ENCODE assay signal across 8 cellular contexts in the genomic region with DNA sequence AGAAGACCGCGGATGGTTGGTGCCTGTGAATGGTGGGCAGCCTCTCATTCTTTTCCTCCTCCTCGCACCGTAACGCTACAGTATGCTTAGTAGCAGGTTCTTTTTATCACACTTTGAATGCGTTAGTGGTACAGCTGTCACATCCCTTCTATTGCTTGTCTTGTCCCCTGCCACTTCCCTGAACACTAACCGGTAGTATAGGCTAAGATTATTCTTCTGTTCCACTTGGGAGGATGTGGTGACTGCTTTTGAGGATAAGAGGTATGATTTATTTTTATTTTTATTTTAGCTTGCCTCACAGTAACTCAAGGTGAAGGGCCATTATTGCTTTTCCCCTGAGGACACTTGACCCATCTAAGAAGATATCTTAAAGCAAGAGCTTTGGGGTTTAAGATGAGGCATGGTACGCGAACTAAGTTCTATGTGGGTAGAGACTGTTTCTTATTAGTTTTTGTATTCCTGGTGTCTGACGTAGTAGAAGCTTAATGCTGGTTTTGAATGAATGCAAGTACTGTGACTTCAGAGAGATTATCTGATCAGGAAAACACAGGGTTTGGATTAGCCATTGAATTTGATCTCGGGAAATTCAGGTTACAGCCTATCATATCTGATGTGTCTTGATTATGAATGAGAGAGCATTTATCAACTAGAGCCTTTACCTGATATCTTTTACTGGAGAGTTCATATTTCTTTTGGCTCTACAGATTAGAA. TPM values are rescaled to one million over a fixed set of nuclear protein-coding genes. Genes with fewer than 3 reads are reported as not detected.
DNase-seq lines count a peak whose midpoint lies in the region; ATAC-seq, FAIRE-seq and TF ChIP-seq lines count a peak whose summit lies in the region.

No MANE protein-coding gene starts in this region.

- no peak overlapping the region for H3K23ac ChIP-seq in H9 (ENCODE audit: insufficient read length, low read depth, low read length)

- TF ChIP-seq POLR2A in A549 (IDR thresholded peaks at IDR 0.05; ENCODE audit: low read length), result no peak
- no peak for TF ChIP-seq POLR2A in suprapubic skin (IDR thresholded peaks at IDR 0.05)

- H3K36me3 ChIP-seq in kidney (ENCODE audit: control insufficient read depth in 1 of 2, insufficient read depth in 2 of 2, low read length in 2 of 2) (no peaks in the 10 kb centered on the region), suprapubic skin (no peaks in the 10 kb centered on the region)

- H3K4me1 Mint-ChIP-seq in H9, result peaks cover 22 to 40% of the 10 kb centered on the region in 2 experiments

- H2BK15ac ChIP-seq in H9 (ENCODE audit: low read depth, low read length), result no peak overlapping the region

- no peak; a peak in 1 of 6 replicates for ATAC-seq in A549

- H3K4me3 Mint-ChIP-seq in H9, result peak overlapping the region; percentile 90 to 92

- H3K9me3 Mint-ChIP-seq in H9, result no peaks in the 10 kb centered on the region

- no peak overlapping the region for H2BK120ac ChIP-seq in H9 (ENCODE audit: low read depth, low read length, poor library complexity, severe bottlenecking)

- H4K8ac ChIP-seq in H9 (replicated peaks; ENCODE audit: insufficient read length, low read depth, low read length), result no peak overlapping the region

- H2BK20ac ChIP-seq in H9 (ENCODE audit: low read depth, low read length, poor library complexity, severe bottlenecking), result no peak overlapping the region

- H2AK5ac ChIP-seq in H9 (ENCODE audit: insufficient read length, low read length), result no peak overlapping the region

- H3K4me3 ChIP-seq in A549 (peak overlapping the region; percentile 62), kidney (ENCODE audit: low read length in 2 of 2) (peak overlapping the region; percentile 77 to 94), suprapubic skin (peak overlapping the region; percentile 81)

- WGBS in A549 (ENCODE audit: missing lambda C conversion rate), result 37% methylated on average over 11 of the region's 11 CpGs
- whole genome bisulfite sequencing in H9 (ENCODE audit: extremely low coverage, insufficient read length, low lambda C conversion rate), result no CpG with 5 or more reads among the region's 11 CpGs
- WGBS in suprapubic skin, result 23% methylated on average over 11 of the region's 11 CpGs

- FAIRE-seq in A549 (lab: Jason Lieb, UNC) (no peak), kidney (lab: Jason Lieb, UNC) (no peak)

- CTCF ChIA-PET in A549 (lab: Yijun Ruan, JAX), result interaction anchor here (0.5 to 1.8 kb wide), 5 partner anchors 50 to 402 kb away, joined by 3 to 10 read pairs (median 5); no protein-coding TSS in a partner anchor

- no peak overlapping the region for H4K5ac ChIP-seq in H9 (ENCODE audit: insufficient read length, low read depth, low read length)

- H2AFZ ChIP-seq in H9 (ENCODE audit: low read length), result no peak overlapping the region

- TF ChIP-seq EP300 in A549 (IDR thresholded peaks at IDR 0.05), result no peak
- TF ChIP-seq EP300 in suprapubic skin (IDR thresholded peaks at IDR 0.05), result no peak

- H3K14ac ChIP-seq in H9 (ENCODE audit: insufficient read depth, low read length), result no peak overlapping the region

- no peak overlapping the region for H2BK12ac ChIP-seq in H9 (ENCODE audit: insufficient read length, low read depth, low read length)

- no peaks in the 10 kb centered on the region for H3K79me1 ChIP-seq in H9 (ENCODE audit: insufficient read depth, low read depth, low read length, poor library complexity, severe bottlenecking)

- no peak overlapping the region for H4K91ac ChIP-seq in H9 (ENCODE audit: insufficient read length, low read depth, low read length)

- peak overlapping the region in 2 of 3 experiments; percentile 56 to 72; a peak in 4 of 7 replicates for H3K27ac Mint-ChIP-seq in H9

- no peak overlapping the region for H2BK5ac ChIP-seq in H9 (ENCODE audit: insufficient read length, low read length)

- peak overlapping the region; percentile 18 for H3K9ac ChIP-seq in H9 (ENCODE audit: extremely low read depth, insufficient read length, low read length)
- peak overlapping the region; percentile 82 to 90 for H3K9ac ChIP-seq in kidney (ENCODE audit: low read length in 2 of 2)

- peak overlapping the region; percentile 92 for H3K4me2 ChIP-seq in A549
- H3K4me2 ChIP-seq in H9 (ENCODE audit: insufficient read depth, insufficient read length, low read length), result peak overlapping the region; percentile 74

- H3K9me3 ChIP-seq in A549 (no peaks in the 10 kb centered on the region), H9 (ENCODE audit: control insufficient read depth, low read depth, low read length) (no peaks in the 10 kb centered on the region), kidney (ENCODE audit: control insufficient read depth in 1 of 2, low read length in 2 of 2) (no peaks in the 10 kb centered on the region), suprapubic skin (no peaks in the 10 kb centered on the region)

- TF ChIP-seq CTCF in A549 (IDR thresholded peaks at IDR 0.05), result no peak
- no peak for TF ChIP-seq CTCF in H9 (conservative IDR thresholded peaks at IDR 0.05)
- no peak for TF ChIP-seq CTCF in kidney (IDR thresholded peaks at IDR 0.05; ENCODE audit: borderline replicate concordance, extremely low read depth, insufficient read depth)
- TF ChIP-seq CTCF in suprapubic skin (IDR thresholded peaks at IDR 0.05), result no peak

- H3K4ac ChIP-seq in H9 (ENCODE audit: low read depth, low read length), result no peak overlapping the region

- no peaks in the 10 kb centered on the region; the same call in 1 of the 2 replicates for H3K79me2 ChIP-seq in H9 (ENCODE audit: insufficient read depth, low read length)

- no peak for DNase-seq in A549 (ENCODE audit: low read depth in 1 of 2, low spot score in 1 of 2)
- DNase-seq in H9, result no peak
- no peak for DNase-seq in kidney
- DNase-seq in suprapubic skin (ENCODE audit: low spot score in 2 of 2), result no peak
- DNase-seq in NCI-H226, result no peak
- no peak for DNase-seq in midbrain (lab: John Stamatoyannopoulos, UW)
- DNase-seq in AG20443 (ENCODE audit: low spot score), result no peak

- no peak for TF ChIP-seq RAD21 in A549 (conservative IDR thresholded peaks at IDR 0.05 in 1 of 2, IDR thresholded peaks at IDR 0.05 in 1 of 2)

- no peak overlapping the region for H3K18ac ChIP-seq in H9 (ENCODE audit: insufficient read length, low read depth, low read length)

- no peaks in the 10 kb centered on the region for H3K27me3 Mint-ChIP-seq in H9 (ENCODE audit: low read depth)

- H3K27ac ChIP-seq in A549, result peak overlapping the region; percentile 83 to 91
- no peak overlapping the region for H3K27ac ChIP-seq in H9 (ENCODE audit: insufficient read length, low read depth, low read length)
- peak overlapping the region; percentile 50 for H3K27ac ChIP-seq in angular gyrus (ENCODE audit: low read depth, low read length)
- H3K27ac ChIP-seq in kidney (ENCODE audit: low read depth in 2 of 2, low read length in 2 of 2), result peak overlapping the region; percentile 97
- H3K27ac ChIP-seq in suprapubic skin, result peak overlapping the region; percentile 93

- H3K4me1 ChIP-seq in A549 (peaks cover 8% of the 10 kb centered on the region; the same call in 2 of the 3 replicates), H9 (ENCODE audit: insufficient read depth, low read length) (peaks cover 4% of the 10 kb centered on the region; the same call in 1 of the 2 replicates), kidney (ENCODE audit: control insufficient read depth in 1 of 2, insufficient read depth in 1 of 2, low read depth in 1 of 2, low read length in 2 of 2) (peaks cover 3 to 14% of the 10 kb centered on the region in 2 donors), suprapubic skin (peaks cover 19% of the 10 kb centered on the region)

- no peaks in the 10 kb centered on the region for H4K20me1 ChIP-seq in H9 (ENCODE audit: control insufficient read depth, insufficient read depth, insufficient read length)

- peaks cover 0 to 2% (median 0%) of the 10 kb centered on the region in 3 experiments; a peak in 1 of 7 replicates for H3K36me3 Mint-ChIP-seq in H9 (ENCODE audit: insufficient read depth in 1 of 3, low read depth in 3 of 3)

- H3K56ac ChIP-seq in H9 (ENCODE audit: insufficient read length, low read depth, low read length), result no peak overlapping the region

- no peak overlapping the region for H3T11ph ChIP-seq in H9 (ENCODE audit: low read length)

- intact Hi-C loops in kidney (cut with DNase I), result no loop called here

- H3K27me3 ChIP-seq in H9 (ENCODE audit: insufficient read depth, low read length) (no peaks in the 10 kb centered on the region), suprapubic skin (no peaks in the 10 kb centered on the region)

- H3K23me2 ChIP-seq in H9 (ENCODE audit: insufficient read length, low read depth, low read length, poor library complexity, severe bottlenecking), result no peaks in the 10 kb centered on the region

- POLR2A ChIA-PET in A549 (lab: Yijun Ruan, JAX), result interaction anchor here (1.0 kb wide), 1 partner anchor 10 kb away, joined by 3 read pairs; no protein-coding TSS in a partner anchor

TF ChIP-seq in A549, 52 proteins besides CTCF, POLR2A, EP300 and RAD21 (continues in another document):
- no peak for TF ChIP-seq HEYL (CRISPR knock-in tag; IDR thresholded peaks at IDR 0.05)
- no peak for TF ChIP-seq MYC (IDR thresholded peaks at IDR 0.05; ENCODE audit: borderline replicate concordance, low read length)

RNA-seq across cellular contexts. Expression of gene UNC13B, which starts 1.0 kb away (rescaled TPM):
- 17.8 and 24.0 TPM in 2 replicates for polyA plus RNA-seq in A549 (2011; rRNA removed)
- polyA plus RNA-seq in A549 (2012; cell fraction: cytosol; rRNA removed), result 5.9 and 6.4 TPM in 2 replicates
- 7.3 and 11.6 TPM in 2 replicates for polyA plus RNA-seq in A549 (2012; cell fraction: nucleus; rRNA removed)
- 9.9 to 11.0 TPM (median 11.0 TPM) in 3 replicates for polyA plus RNA-seq in A549 (2017; fragmentation: RNase III; extraction: RNeasy Plus Mini Kit Qiagen cat#74134 plus additional on column Dnase treatment)
- polyA minus RNA-seq in A549 (2011; rRNA and poly(A)+ RNA removed), result 27.7 and 36.9 TPM in 2 replicates
- total RNA-seq in H9 (2021), result 43.5 and 48.2 TPM in 2 replicates
- 43.6 TPM for total RNA-seq in kidney
- polyA plus RNA-seq in kidney (ENCODE audit: insufficient read depth, low read depth, low replicate concordance), result 20.8 TPM
- 10 to 100 TPM; 27.8 to 43.2 (median 30.6) TPM for total RNA-seq in suprapubic skin

RNA-seq across cellular contexts. Expression of gene ATOSB, which starts 47.1 kb away (rescaled TPM):
- 11.8 and 14.3 TPM in 2 replicates for polyA plus RNA-seq in A549 (2011; rRNA removed)
- polyA plus RNA-seq in A549 (2012; cell fraction: cytosol; rRNA removed), result 7.0 and 8.3 TPM in 2 replicates
- polyA plus RNA-seq in A549 (2012; cell fraction: nucleus; rRNA removed), result 14.1 TPM in 2 replicates
- 10.8 to 14.0 TPM (median 11.6 TPM) in 3 replicates for polyA plus RNA-seq in A549 (2017; fragmentation: RNase III; extraction: RNeasy Plus Mini Kit Qiagen cat#74134 plus additional on column Dnase treatment)
- 11.0 and 15.0 TPM in 2 replicates for polyA minus RNA-seq in A549 (2011; rRNA and poly(A)+ RNA removed)
- total RNA-seq in H9 (2021), result 5.6 and 6.1 TPM in 2 replicates
- total RNA-seq in kidney, result 18.6 TPM
- 19.5 TPM for polyA plus RNA-seq in kidney (ENCODE audit: insufficient read depth, low read depth, low replicate concordance)
- total RNA-seq in suprapubic skin, result 10 to 100 TPM; 16.0 to 21.9 (median 21.4) TPM

RNA-seq across cellular contexts. Expression of gene STOML2, which starts 59.8 kb away (rescaled TPM):
- polyA plus RNA-seq in A549 (2011; rRNA removed) (196 and 230 TPM in 2 replicates), A549 (2017; fragmentation: RNase III; extraction: RNeasy Plus Mini Kit Qiagen cat#74134 plus additional on column Dnase treatment) (180 to 191 TPM (median 189 TPM) in 3 replicates), kidney (ENCODE audit: insufficient read depth, low read depth, low replicate concordance) (150 TPM)
- 405 and 412 TPM in 2 replicates for polyA plus RNA-seq in A549 (2012; cell fraction: cytosol; rRNA removed)
- 220 and 284 TPM in 2 replicates for polyA plus RNA-seq in A549 (2012; cell fraction: nucleus; rRNA removed)
- polyA minus RNA-seq in A549 (2011; rRNA and poly(A)+ RNA removed), result 151 and 160 TPM in 2 replicates
- total RNA-seq in H9 (2021) (192 and 193 TPM in 2 replicates), kidney (81.9 TPM), suprapubic skin (10 to 100 TPM; 48.8 to 99.2 (median 91.1) TPM)
